27 cellular contexts compared by ENCODE assay signal in the genomic region with DNA sequence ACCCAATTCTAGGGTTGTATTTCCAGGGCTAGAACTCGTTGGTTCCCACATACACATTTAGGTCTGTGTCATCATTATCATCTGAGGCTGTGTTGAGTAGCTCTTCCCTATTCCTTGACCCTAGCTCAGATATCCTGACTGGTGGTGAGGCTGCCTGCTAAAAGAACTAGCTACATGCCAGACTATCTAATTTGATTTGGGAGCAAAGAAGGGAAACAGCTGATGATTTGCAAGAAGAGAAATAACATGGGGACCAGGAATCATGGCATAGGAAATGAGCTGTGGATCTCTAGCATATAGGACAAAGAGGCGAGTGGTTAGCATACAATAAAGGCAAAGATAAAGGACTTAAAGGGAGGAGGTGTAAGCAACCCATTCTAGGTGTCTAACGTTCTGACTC. TPM values are rescaled to one million over a fixed set of nuclear protein-coding genes. Genes with fewer than 3 reads are reported as not detected.
"Had no signal": no experiment of that assay in that cellular context is flagged by ENCODE, and none has a peak within 500 bp of the region (broad histone marks: within the 10 kb centered on the region; RNA-seq: fewer than 3 reads in every experiment).

No MANE protein-coding gene starts in this region.

- H3K9me3 Mint-ChIP-seq: dendritic cell treated with granulocyte-macrophage colony-stimulating factor and Interleukin-4, amounts not matched to agents 40 ng/mL and 50 ng/mL, for 4 days; nephron; neural progenitor cell; stimulated activated effector memory CD8-positive, alpha-beta T cell treated with anti-CD3 and anti-CD28 coated beads, Interleukin-12 subunit alpha, Interleukin-12 subunit beta, amount 100 ng/mL, for 72 hours had no signal

- H3K27ac ChIP-seq: colonic mucosa, esophagus muscularis mucosa, foreskin keratinocyte, gastroesophageal sphincter, heart left ventricle, hepatocyte, neural progenitor cell, prostate gland, right atrium auricular region, suprapubic skin had no signal

- H3K4me1 ChIP-seq: neural progenitor cell, prostate gland had no signal

- H3K27me3 ChIP-seq: colonic mucosa, neural progenitor cell, right atrium auricular region had no signal

- DNase-seq: effector CD8-positive, alpha-beta T cell had no signal

- H3K9me3 ChIP-seq: colonic mucosa, esophagus muscularis mucosa, gastroesophageal sphincter, heart left ventricle, prostate gland, right atrium auricular region, suprapubic skin had no signal

- H3K79me2 ChIP-seq: hepatocyte had no signal

- H3K4me3 Mint-ChIP-seq: nephron; neural progenitor cell; stimulated activated effector memory CD8-positive, alpha-beta T cell treated with anti-CD3 and anti-CD28 coated beads, Interleukin-12 subunit alpha, Interleukin-12 subunit beta, amount 100 ng/mL, for 72 hours had no signal

- H3K4me3 ChIP-seq: colonic mucosa, hepatocyte, lung, neural progenitor cell, prostate gland had no signal

- FAIRE-seq: kidney had no signal

- H3K4me1 Mint-ChIP-seq: neural progenitor cell; stimulated activated effector memory CD8-positive, alpha-beta T cell treated with anti-CD3 and anti-CD28 coated beads, Interleukin-12 subunit alpha, Interleukin-12 subunit beta, amount 100 ng/mL, for 72 hours had no signal

- H3K36me3 ChIP-seq: colonic mucosa, esophagus muscularis mucosa, gastroesophageal sphincter, heart left ventricle, neural progenitor cell, prostate gland, right atrium auricular region, suprapubic skin had no signal

- H3K27ac Mint-ChIP-seq: naive thymus-derived CD4-positive, alpha-beta T cell; nephron; neural progenitor cell; stimulated activated effector memory CD8-positive, alpha-beta T cell treated with anti-CD3 and anti-CD28 coated beads, Interleukin-12 subunit alpha, Interleukin-12 subunit beta, amount 100 ng/mL, for 72 hours had no signal

- H3K36me3 Mint-ChIP-seq: naive thymus-derived CD4-positive, alpha-beta T cell; neural progenitor cell; stimulated activated effector memory CD8-positive, alpha-beta T cell treated with anti-CD3 and anti-CD28 coated beads, Interleukin-12 subunit alpha, Interleukin-12 subunit beta, amount 100 ng/mL, for 72 hours had no signal

RNA-seq across cellular contexts. Expression of a gene that starts 27.6 kb away (rescaled TPM):
- total RNA-seq: colonic mucosa; endothelial cell of umbilical vein; epithelial cell of proximal tubule; esophagus muscularis mucosa; fibroblast of lung; foreskin keratinocyte; gastroesophageal sphincter; heart left ventricle; hepatocyte; kidney; left lobe of liver; liver; lung; mucosa of gallbladder; naive thymus-derived CD4-positive, alpha-beta T cell; osteocyte; prostate gland; right atrium auricular region; sciatic nerve; suprapubic skin; urinary bladder had no signal
- polyA plus RNA-seq: endothelial cell of umbilical vein; fibroblast of lung; foreskin keratinocyte; heart left ventricle; hepatocyte; liver; lung; naive thymus-derived CD4-positive, alpha-beta T cell; thymus; urinary bladder had no signal

RNA-seq across cellular contexts. Expression of a gene that starts 42.1 kb away (rescaled TPM):
- total RNA-seq: endothelial cell of umbilical vein; epithelial cell of proximal tubule; esophagus muscularis mucosa; fibroblast of lung; foreskin keratinocyte; gastroesophageal sphincter; heart left ventricle; kidney; left lobe of liver; liver; lung; mucosa of gallbladder; naive thymus-derived CD4-positive, alpha-beta T cell; osteocyte; right atrium auricular region; sciatic nerve; suprapubic skin; urinary bladder had no signal
- polyA plus RNA-seq: endothelial cell of umbilical vein; fibroblast of lung; foreskin keratinocyte; heart left ventricle; hepatocyte; liver; lung; naive thymus-derived CD4-positive, alpha-beta T cell; thymus; urinary bladder had no signal

RNA-seq across cellular contexts. Expression of a gene that starts 45.9 kb away (rescaled TPM):
- total RNA-seq: endothelial cell of umbilical vein; epithelial cell of proximal tubule; esophagus muscularis mucosa; fibroblast of lung; foreskin keratinocyte; gastroesophageal sphincter; heart left ventricle; hepatocyte; kidney; left lobe of liver; liver; lung; mucosa of gallbladder; naive thymus-derived CD4-positive, alpha-beta T cell; osteocyte; prostate gland; sciatic nerve; suprapubic skin; urinary bladder had no signal
- polyA plus RNA-seq: endothelial cell of umbilical vein; fibroblast of lung; foreskin keratinocyte; heart left ventricle; hepatocyte; liver; lung; naive thymus-derived CD4-positive, alpha-beta T cell; thymus; urinary bladder had no signal

RNA-seq across cellular contexts. Expression of a gene that starts 55.9 kb away (rescaled TPM):
- total RNA-seq: endothelial cell of umbilical vein; epithelial cell of proximal tubule; esophagus muscularis mucosa; fibroblast of lung; foreskin keratinocyte; gastroesophageal sphincter; heart left ventricle; kidney; left lobe of liver; liver; lung; mucosa of gallbladder; naive thymus-derived CD4-positive, alpha-beta T cell; osteocyte; right atrium auricular region; sciatic nerve; suprapubic skin; urinary bladder had no signal
- polyA plus RNA-seq: endothelial cell of umbilical vein; fibroblast of lung; foreskin keratinocyte; heart left ventricle; hepatocyte; liver; lung; naive thymus-derived CD4-positive, alpha-beta T cell; urinary bladder had no signal
